ENCODE assay signal across 17 cellular contexts in the genomic region with DNA sequence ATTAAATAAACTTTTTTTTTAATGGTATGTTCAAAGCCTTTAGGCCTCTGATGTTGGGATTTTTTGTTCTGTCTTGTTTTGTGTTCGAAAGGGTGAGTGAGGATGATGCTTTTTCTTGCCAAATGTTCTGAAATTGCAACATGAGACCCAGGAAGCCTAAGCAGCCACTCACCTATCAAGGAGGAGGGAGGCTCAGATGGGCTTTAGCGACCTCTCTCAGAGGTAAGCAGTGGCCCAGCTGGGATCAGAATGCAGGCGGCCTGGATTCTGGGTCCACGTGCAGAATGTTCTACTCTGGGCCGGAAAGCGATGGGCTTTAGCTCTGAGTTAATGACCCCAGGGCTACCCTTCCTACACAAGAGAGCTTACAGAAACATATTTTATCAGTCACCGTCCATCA.
"Had no signal": no experiment of that assay in that cellular context is flagged by ENCODE, and none has a peak within 500 bp of the region (broad histone marks: within the 10 kb centered on the region; RNA-seq: fewer than 3 reads in every experiment).

No MANE protein-coding gene starts in this region.

- H3K27me3 Mint-ChIP-seq: progenitor cell of endocrine pancreas had no signal

- ATAC-seq: esophagus mucosa; heart left ventricle; natural killer cell; right cardiac atrium; stimulated activated effector memory CD8-positive, alpha-beta T cell treated with anti-CD3 and anti-CD28 coated beads, Interleukin-12 subunit alpha, Interleukin-12 subunit beta, amount 100 ng/mL, for 72 hours had no signal

- H3K4me3 ChIP-seq: heart left ventricle, smooth muscle cell, tibial artery, upper lobe of left lung, uterus had no signal

- H3K4me3 Mint-ChIP-seq: natural killer cell; neural crest cell; stimulated activated effector memory CD8-positive, alpha-beta T cell treated with anti-CD3 and anti-CD28 coated beads, Interleukin-12 subunit alpha, Interleukin-12 subunit beta, amount 100 ng/mL, for 72 hours; stimulated activated naive CD8-positive, alpha-beta T cell treated with anti-CD3 and anti-CD28 coated beads, Interleukin-15, Interleukin-2, amounts not matched to agents 100 ng/mL and 50 ng/mL, for 24 hours had no signal

- DNase-seq: cortex of kidney; effector memory CD4-positive, alpha-beta T cell; heart left ventricle; hippocampal formation; natural killer cell; right cardiac atrium; stimulated activated CD4-positive, alpha-beta T cell treated with anti-CD3 and anti-CD28 coated beads, Interleukin-2, amount 100 ng/mL, for 48 hours; stimulated activated CD8-positive, alpha-beta memory T cell treated with anti-CD3 and anti-CD28 coated beads, Interleukin-4, amount 100 ng/mL, for 48 hours; tibial artery; upper lobe of left lung; uterus had no signal

- H3K4me2 ChIP-seq: smooth muscle cell had no signal

- H3K9me3 ChIP-seq: heart left ventricle, tibial artery, upper lobe of left lung, uterus had no signal

- H3K36me3 ChIP-seq: heart left ventricle, tibial artery, upper lobe of left lung, uterus had no signal

- H3K4me1 ChIP-seq: heart left ventricle, uterus had no signal

- H3K27ac ChIP-seq: heart left ventricle, tibial artery, upper lobe of left lung, uterus had no signal

- H3K27me3 ChIP-seq: upper lobe of left lung, uterus had no signal

- H3K36me3 Mint-ChIP-seq: natural killer cell; stimulated activated effector memory CD8-positive, alpha-beta T cell treated with anti-CD3 and anti-CD28 coated beads, Interleukin-12 subunit alpha, Interleukin-12 subunit beta, amount 100 ng/mL, for 72 hours had no signal

- H3K27ac Mint-ChIP-seq: natural killer cell; progenitor cell of endocrine pancreas; stimulated activated effector memory CD8-positive, alpha-beta T cell treated with anti-CD3 and anti-CD28 coated beads, Interleukin-12 subunit alpha, Interleukin-12 subunit beta, amount 100 ng/mL, for 72 hours; stimulated activated naive CD8-positive, alpha-beta T cell treated with anti-CD3 and anti-CD28 coated beads, Interleukin-15, Interleukin-2, amounts not matched to agents 100 ng/mL and 50 ng/mL, for 24 hours had no signal

- H3K9me3 Mint-ChIP-seq: natural killer cell had no signal

- H3K4me1 Mint-ChIP-seq: natural killer cell; stimulated activated effector memory CD8-positive, alpha-beta T cell treated with anti-CD3 and anti-CD28 coated beads, Interleukin-12 subunit alpha, Interleukin-12 subunit beta, amount 100 ng/mL, for 72 hours had no signal
